ENCODE assay signal across 15 cellular contexts in the genomic region with DNA sequence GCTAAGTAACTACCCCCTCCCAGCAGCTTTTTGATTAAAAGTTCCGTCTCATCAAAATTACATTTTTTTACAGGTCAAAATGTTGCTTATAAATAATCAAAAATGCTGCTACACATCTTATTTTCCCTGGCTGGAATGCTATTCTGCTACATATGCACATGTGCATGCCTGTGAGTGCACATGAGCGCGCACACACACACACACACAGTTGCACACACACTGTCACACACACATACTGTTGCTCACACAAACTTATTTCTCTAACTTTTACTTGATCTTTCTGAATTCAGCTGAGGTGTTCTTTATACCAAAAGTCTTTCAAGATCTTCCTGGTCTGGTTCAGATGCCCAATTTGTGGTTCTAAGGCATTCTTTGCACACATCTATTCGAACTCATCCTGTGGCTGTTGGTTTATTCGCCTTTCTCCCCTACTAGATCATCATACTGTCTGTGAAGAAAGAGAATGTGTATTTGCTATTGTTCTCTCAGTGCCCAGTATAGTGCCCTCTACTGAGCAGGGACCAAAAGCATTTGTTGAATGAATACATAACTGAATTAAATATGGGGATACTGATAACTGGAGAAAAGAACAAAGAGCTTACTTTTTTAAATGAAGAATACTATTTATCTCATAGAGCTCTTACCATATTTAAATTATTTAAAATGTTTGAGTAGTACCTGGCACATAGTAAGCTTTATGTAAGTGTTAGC.
DNase-seq lines count a peak whose midpoint lies in the region; ATAC-seq and TF ChIP-seq lines count a peak whose summit lies in the region.
"Had no signal": no experiment of that assay in that cellular context is flagged by ENCODE, and none has a peak within 500 bp of the region (broad histone marks: within the 10 kb centered on the region; RNA-seq: fewer than 3 reads in every experiment).

No MANE protein-coding gene starts in this region.

- H3K4me3 ChIP-seq in neural progenitor cell = no peak overlapping the region

- no peak overlapping the region for H3K27ac ChIP-seq in neural progenitor cell

- H2AFZ ChIP-seq in neural progenitor cell (replicated peaks) = peak overlapping the region; percentile 63

- no peaks in the 10 kb centered on the region for H3F3A ChIP-seq in neural progenitor cell (ENCODE audit: low read depth)

- no peaks in the 10 kb centered on the region for H3K36me3 Mint-ChIP-seq in neural progenitor cell
- no peaks in the 10 kb centered on the region for H3K36me3 Mint-ChIP-seq in activated T-cell treated with anti-CD3 and anti-CD28 coated beads, Interleukin-2, amount 50 U/mL, for 24 hours (ENCODE audit: low read depth)
- H3K36me3 Mint-ChIP-seq: activated naive CD4-positive, alpha-beta T cell treated with anti-CD3 and anti-CD28 coated beads, Interleukin-2, amount 50 U/mL, for 72 hours had no signal

- H3K79me2 ChIP-seq in neural progenitor cell (ENCODE audit: low read depth) = no peaks in the 10 kb centered on the region

- ATAC-seq in GM19455 (IDR thresholded peaks at IDR 0.05; ENCODE audit: unreplicated experiment) = no peak
- ATAC-seq: activated naive CD4-positive, alpha-beta T cell treated with anti-CD3 and anti-CD28 coated beads, Interleukin-2, amount 50 U/mL, for 72 hours; stimulated activated naive CD8-positive, alpha-beta T cell treated with anti-CD3 and anti-CD28 coated beads, Interleukin-15, Interleukin-2, amounts not matched to agents 100 U/mL and 50 U/mL, for 24 hours had no signal

- no peak overlapping the region for H3K9ac ChIP-seq in neural progenitor cell

- H3K36me3 ChIP-seq in neural progenitor cell = no peaks in the 10 kb centered on the region

- H4K20me1 ChIP-seq in neural progenitor cell (ENCODE audit: low read depth) = no peaks in the 10 kb centered on the region

- H3K27ac Mint-ChIP-seq in neural progenitor cell = no peak overlapping the region
- no peak overlapping the region for H3K27ac Mint-ChIP-seq in activated T-cell treated with anti-CD3 and anti-CD28 coated beads, Interleukin-2, amount 50 U/mL, for 24 hours
- H3K27ac Mint-ChIP-seq: activated CD4-positive, alpha-beta T cell treated with anti-CD3 and anti-CD28 coated beads, Interleukin-2, amount 10 ng/mL, durations not matched to agents 24 days and 14 days; activated naive CD4-positive, alpha-beta T cell treated with anti-CD3 and anti-CD28 coated beads, Interleukin-2, amount 50 U/mL, for 72 hours had no signal

- H3K9me3 Mint-ChIP-seq in neural progenitor cell = no peaks in the 10 kb centered on the region
- no peaks in the 10 kb centered on the region for H3K9me3 Mint-ChIP-seq in activated T-cell treated with anti-CD3 and anti-CD28 coated beads, Interleukin-2, amount 50 U/mL, for 24 hours
- H3K9me3 Mint-ChIP-seq: activated CD4-positive, alpha-beta T cell treated with anti-CD3 and anti-CD28 coated beads, Interleukin-2, amount 10 ng/mL, durations not matched to agents 24 days and 14 days; activated naive CD4-positive, alpha-beta T cell treated with anti-CD3 and anti-CD28 coated beads, Interleukin-2, amount 50 U/mL, for 72 hours had no signal

- no peak overlapping the region for H3K4me2 ChIP-seq in neural progenitor cell

- H3K4me1 Mint-ChIP-seq in neural progenitor cell = no peaks in the 10 kb centered on the region
- H3K4me1 Mint-ChIP-seq in activated T-cell treated with anti-CD3 and anti-CD28 coated beads, Interleukin-2, amount 50 U/mL, for 24 hours (ENCODE audit: low read depth) = peaks cover 4% of the 10 kb centered on the region
- H3K4me1 Mint-ChIP-seq: activated CD4-positive, alpha-beta T cell treated with anti-CD3 and anti-CD28 coated beads, Interleukin-2, amount 10 ng/mL, durations not matched to agents 24 days and 14 days had no signal

- no peaks in the 10 kb centered on the region for H3K9me3 ChIP-seq in neural progenitor cell (ENCODE audit: low read depth)

- DNase-seq in NCI-H69 (lab: John Stamatoyannopoulos, UW) (peak; percentile 40), dermis blood vessel endothelial cell (peak; percentile 7), neural progenitor cell (ENCODE audit: low spot score) (no peak), NCI-H2171 (lab: John Stamatoyannopoulos, UW) (no peak)
- DNase-seq in activated T-cell treated with anti-CD3 and anti-CD28 coated beads, Interleukin-2, amount 50 U/mL, for 24 hours = no peak
- DNase-seq: activated CD4-positive, alpha-beta T cell treated with anti-CD3 and anti-CD28 coated beads, Interleukin-2, amount 10 ng/mL, durations not matched to agents 24 days and 14 days; activated T-cell treated with anti-CD3 and anti-CD28 coated beads for 4 hours; C1 segment of cervical spinal cord; DMS79 treated with DMSO at 0.1 percent for 48 hours; islet precursor cell; NCI-H1930; stimulated activated naive CD8-positive, alpha-beta T cell treated with anti-CD3 and anti-CD28 coated beads, Interleukin-15, Interleukin-2, amounts not matched to agents 100 U/mL and 50 U/mL, for 24 hours had no signal

- no peaks in the 10 kb centered on the region for H3K27me3 ChIP-seq in neural progenitor cell

- H3K4me1 ChIP-seq in neural progenitor cell = no peaks in the 10 kb centered on the region

- no peaks in the 10 kb centered on the region for H3K27me3 Mint-ChIP-seq in neural progenitor cell (ENCODE audit: insufficient read depth, low read depth)
- H3K27me3 Mint-ChIP-seq in activated T-cell treated with anti-CD3 and anti-CD28 coated beads, Interleukin-2, amount 50 U/mL, for 24 hours = no peaks in the 10 kb centered on the region
- H3K27me3 Mint-ChIP-seq: activated CD4-positive, alpha-beta T cell treated with anti-CD3 and anti-CD28 coated beads, Interleukin-2, amount 10 ng/mL, durations not matched to agents 24 days and 14 days had no signal

- TF ChIP-seq CTCF in GM12872 (IDR thresholded peaks at IDR 0.05; ENCODE audit: insufficient read depth, low read depth, low read length) (0 out of 3 replicates have a peak, but pooled peaks have one; percentile 4), neural progenitor cell (IDR thresholded peaks at IDR 0.05) (peak; percentile 23)

- H3K4me3 Mint-ChIP-seq in neural progenitor cell = no peak overlapping the region
- H3K4me3 Mint-ChIP-seq in activated T-cell treated with anti-CD3 and anti-CD28 coated beads, Interleukin-2, amount 50 U/mL, for 24 hours = no peak overlapping the region
- H3K4me3 Mint-ChIP-seq: activated CD4-positive, alpha-beta T cell treated with anti-CD3 and anti-CD28 coated beads, Interleukin-2, amount 10 ng/mL, durations not matched to agents 24 days and 14 days had no signal

Comparison
In these comparisons a context has a peak if more than half of its experiments do, and no peak if none do; other contexts are left out.
1. DNase-seq: peak in NCI-H69 (single experiment) and dermis blood vessel endothelial cell (single experiment); none in neural progenitor cell (single experiment), activated T-cell treated with anti-CD3 and anti-CD28 coated beads, Interleukin-2, amount 50 U/mL, for 24 hours (single experiment) and NCI-H2171 (single experiment).